In genomic region chr22:26452236-26453016, GRCh38 we compare ENCODE assay signal across 15 cellular contexts. TPM values are rescaled to one million over a fixed set of nuclear protein-coding genes. Genes with fewer than 3 reads are reported as not detected.
DNase-seq lines count a peak whose midpoint lies in the region; ATAC-seq and TF ChIP-seq lines count a peak whose summit lies in the region.
"Had no signal": no experiment of that assay in that cellular context is flagged by ENCODE, and none has a peak within 500 bp of the region (broad histone marks: within the 10 kb centered on the region; RNA-seq: fewer than 3 reads in every experiment).

No MANE protein-coding gene starts in this region.

- no peaks in the 10 kb centered on the region for H4K20me1 ChIP-seq in PC-3 (ENCODE audit: low read length)

- H3K4me1 ChIP-seq in PC-3 (ENCODE audit: insufficient read depth, low read length) (no peaks in the 10 kb centered on the region), HAP-1 (no peaks in the 10 kb centered on the region)

- BruUV-seq in PC-3 (replicated peaks; lab: Mats Ljungman, UMichigan) = TSS peak; percentile 6

- TF ChIP-seq CTCF in PC-3 (conservative IDR thresholded peaks at IDR 0.05; ENCODE audit: low read depth, low read length) (no peak), glutamatergic neuron (IDR thresholded peaks at IDR 0.05; ENCODE audit: partially characterized antibody, unreplicated experiment) (no peak)

- peak; percentile 83 for DNase-seq in G401 (ENCODE audit: low spot score)
- DNase-seq in PC-3 = no peak
- DNase-seq in glutamatergic neuron = no peak
- peak in 6 of 10 donors; percentile 41 to 93 (median 74) for DNase-seq in posterior cingulate gyrus
- DNase-seq in HAP-1 (ENCODE audit: low spot score in 2 of 2) = no peak
- DNase-seq: ACHN, AML-193, DMS153, KG1, NCI-H1436, NCI-H2081 had no signal

- H3K4me3 ChIP-seq in PC-3 (ENCODE audit: low read length) (no peak overlapping the region), HAP-1 (no peak overlapping the region)

- peaks cover 32% of the 10 kb centered on the region for H3K4me1 Mint-ChIP-seq in glutamatergic neuron (ENCODE audit: low read depth, unreplicated experiment)

- H3K4me3 Mint-ChIP-seq in glutamatergic neuron (ENCODE audit: unreplicated experiment) = no peak overlapping the region
- H3K4me3 Mint-ChIP-seq: CD14-positive monocyte had no signal

- peak overlapping the region; percentile 84 for H3K27ac Mint-ChIP-seq in glutamatergic neuron (ENCODE audit: unreplicated experiment)

- peaks cover 14% of the 10 kb centered on the region for H3K9me3 Mint-ChIP-seq in glutamatergic neuron (ENCODE audit: unreplicated experiment)

- H2AFZ ChIP-seq in PC-3 (ENCODE audit: low read length) = no peak overlapping the region

- no peaks in the 10 kb centered on the region for H3K9me2 ChIP-seq in PC-3 (replicated peaks; ENCODE audit: low read length)

- H3K36me3 Mint-ChIP-seq in glutamatergic neuron (ENCODE audit: unreplicated experiment) = no peaks in the 10 kb centered on the region

- no peaks in the 10 kb centered on the region for H3F3A ChIP-seq in PC-3 (ENCODE audit: low read length, unreplicated experiment)

- H3K9ac ChIP-seq in PC-3 (ENCODE audit: low read length) = no peak overlapping the region

- H3K36me3 ChIP-seq in PC-3 (ENCODE audit: low read depth, low read length) (no peaks in the 10 kb centered on the region), HAP-1 (replicated peaks) (peaks cover 33% of the 10 kb centered on the region)

- H3K4me2 ChIP-seq in PC-3 (ENCODE audit: low read length) = no peak overlapping the region

- no peaks in the 10 kb centered on the region for H3K79me2 ChIP-seq in PC-3 (ENCODE audit: low read length)

- no peak overlapping the region for H3K27ac ChIP-seq in PC-3 (ENCODE audit: low read length)

- intact Hi-C loops in PC-3 (cut with micrococcal nuclease) = no loop called here
- intact Hi-C loops in posterior cingulate gyrus (cut with DNase I) = no loop called here

- H3K27me3 ChIP-seq in PC-3 (ENCODE audit: low read length) (no peaks in the 10 kb centered on the region), HAP-1 (ENCODE audit: low read depth) (no peaks in the 10 kb centered on the region)

- POLR2A ChIA-PET in PC-3 (lab: Charles Lee; ENCODE audit: unreplicated experiment) = no interaction called here

- CTCF ChIA-PET in PC-3 (lab: Charles Lee) = no interaction called here

- H3K9me3 ChIP-seq in PC-3 (ENCODE audit: low read length) = no peaks in the 10 kb centered on the region
- no peaks in the 10 kb centered on the region for H3K9me3 ChIP-seq in HAP-1

- no peak for ATAC-seq in PC-3
- no peak for ATAC-seq in HG02970 (IDR thresholded peaks at IDR 0.05; ENCODE audit: low FRiP score, unreplicated experiment)
- no peak for ATAC-seq in GM19463 (IDR thresholded peaks at IDR 0.05; ENCODE audit: unreplicated experiment)
- ATAC-seq: HCT116 had no signal

- in situ Hi-C loops in G401 (cut with HindIII; ENCODE audit: low sequenced_read_pairs) (no loop called here), HAP-1 (cut with MboI; ENCODE audit: low sequenced_read_pairs) (no loop called here)

- peaks cover 12% of the 10 kb centered on the region for H3K27me3 Mint-ChIP-seq in glutamatergic neuron (ENCODE audit: unreplicated experiment)

RNA-seq across cellular contexts. Expression of gene ASPHD2, which starts 23.4 kb away (rescaled TPM):
- 2.8 and 3.2 TPM in 2 replicates for total RNA-seq in G401 (2014; rRNA removed; shearing (Covaris generic))
- total RNA-seq in PC-3 (2014; rRNA removed) (2.1 and 2.4 TPM in 2 replicates), glutamatergic neuron (ENCODE audit: unreplicated experiment) (19.0 TPM)

RNA-seq across cellular contexts. Expression of gene HPS4, which starts 31.2 kb away (rescaled TPM):
- total RNA-seq in G401 (2014; rRNA removed; shearing (Covaris generic)) = 23.6 and 32.7 TPM in 2 replicates
- total RNA-seq in PC-3 (2014; rRNA removed) (15.9 and 19.9 TPM in 2 replicates), glutamatergic neuron (ENCODE audit: unreplicated experiment) (55.1 TPM)

RNA-seq across cellular contexts. Expression of gene SRRD, which starts 31.3 kb away (rescaled TPM):
- total RNA-seq in G401 (2014; rRNA removed; shearing (Covaris generic)) = 32.4 and 47.1 TPM in 2 replicates
- 17.6 and 21.1 TPM in 2 replicates for total RNA-seq in PC-3 (2014; rRNA removed)
- 20.1 TPM for total RNA-seq in glutamatergic neuron (ENCODE audit: unreplicated experiment)

RNA-seq across cellular contexts. Expression of gene TFIP11, which starts 59.8 kb away (rescaled TPM):
- total RNA-seq in G401 (2014; rRNA removed; shearing (Covaris generic)) = 39.1 and 60.0 TPM in 2 replicates
- total RNA-seq in PC-3 (2014; rRNA removed) = 22.4 and 33.5 TPM in 2 replicates
- 39.9 TPM for total RNA-seq in glutamatergic neuron (ENCODE audit: unreplicated experiment)

Comparison
In these comparisons a context has a peak if more than half of its experiments do, and no peak if none do; other contexts are left out.
1. DNase-seq: peak in G401 (single experiment) and posterior cingulate gyrus (6 of 10); none in PC-3 (single experiment), glutamatergic neuron (single experiment) and HAP-1 (0 of 2).